ENCODE assay signal across 1 cellular context in genomic region chr14:91323671-91324605, GRCh38.
TF ChIP-seq lines count a peak whose summit lies in the region.

No MANE protein-coding gene starts in this region.

TF ChIP-seq in GM12878, 131 proteins besides CTCF, POLR2A, EP300 and RAD21 (continued from another document and continues in another):
- TF ChIP-seq ZBTB40 (IDR thresholded peaks at IDR 0.05; ENCODE audit: borderline replicate concordance) (peak; percentile 53; the same call in 1 of the 2 replicates), HDGF (IDR thresholded peaks at IDR 0.05) (0 out of 2 replicates have a peak, but pooled peaks have one; percentile 68), ZBTB11 (CRISPR knock-in tag; IDR thresholded peaks at IDR 0.05) (no peak), NBN (IDR thresholded peaks at IDR 0.05) (peak; percentile 91), BMI1 (IDR thresholded peaks at IDR 0.05; ENCODE audit: borderline replicate concordance) (no peak; the same call in 1 of the 2 replicates), NFIC (IDR thresholded peaks at IDR 0.05; ENCODE audit: low read depth, low read length) (peak; percentile 75), YY1 (IDR thresholded peaks at IDR 0.05; ENCODE audit: low read depth, low read length) (peak; percentile 91), NFYA (IDR thresholded peaks at IDR 0.05; ENCODE audit: borderline replicate concordance, low read depth, low read length) (no peak), NR2F1 (conservative IDR thresholded peaks at IDR 0.05) (0 out of 2 replicates have a peak, but pooled peaks have one; percentile 38), MAX (IDR thresholded peaks at IDR 0.05; ENCODE audit: low read depth, low read length) (peak; percentile 75; the same call in 1 of the 2 replicates), SUPT20H (IDR thresholded peaks at IDR 0.05; ENCODE audit: borderline replicate concordance, control insufficient read depth, low read depth, low read length) (no peak), CHD4 (IDR thresholded peaks at IDR 0.05) (no peak), IRF5 (IDR thresholded peaks at IDR 0.05; ENCODE audit: borderline replicate concordance) (no peak), CBX3 (IDR thresholded peaks at IDR 0.05; ENCODE audit: borderline replicate concordance, low read depth) (no peak), IRF4 (IDR thresholded peaks at IDR 0.05; ENCODE audit: low read depth, low read length) (0 out of 2 replicates have a peak, but pooled peaks have one; percentile 1), MTA2 (IDR thresholded peaks at IDR 0.05; ENCODE audit: low read depth) (peak; percentile 60; the same call in 1 of the 2 replicates), PKNOX1 (IDR thresholded peaks at IDR 0.05) (peak; percentile 64; the same call in 1 of the 2 replicates), TARDBP (IDR thresholded peaks at IDR 0.05; ENCODE audit: borderline replicate concordance) (no peak), CREB1 (IDR thresholded peaks at IDR 0.05; ENCODE audit: low read depth) (peak; percentile 49; the same call in 1 of the 2 replicates), CHD1 (IDR thresholded peaks at IDR 0.05; ENCODE audit: low read depth, low read length) (no peak), STAT1 (conservative IDR thresholded peaks at IDR 0.05) (0 out of 2 replicates have a peak, but pooled peaks have one; percentile 20), CEBPZ (IDR thresholded peaks at IDR 0.05; ENCODE audit: low read depth, low read length) (no peak), TBL1XR1 (IDR thresholded peaks at IDR 0.05; ENCODE audit: low read depth, low read length) (0 out of 2 replicates have a peak, but pooled peaks have one; percentile 56), SMAD5 (IDR thresholded peaks at IDR 0.05; ENCODE audit: low read depth) (no peak), TCF3 (IDR thresholded peaks at IDR 0.05; ENCODE audit: borderline replicate concordance, insufficient read depth, low read depth, low read length) (no peak), CUX1 (IDR thresholded peaks at IDR 0.05; ENCODE audit: insufficient replicate concordance, low read depth, low read length) (no peak), ZNF207 (IDR thresholded peaks at IDR 0.05; ENCODE audit: borderline replicate concordance) (peak; percentile 14; the same call in 1 of the 2 replicates), HDAC2 (IDR thresholded peaks at IDR 0.05) (no peak), CEBPB (IDR thresholded peaks at IDR 0.05; ENCODE audit: borderline replicate concordance in 1 of 2, low read depth in 2 of 2, low read length in 2 of 2) (no peak), KLF5 (IDR thresholded peaks at IDR 0.05; ENCODE audit: partially characterized antibody) (no peak), CBFB (IDR thresholded peaks at IDR 0.05; ENCODE audit: low read depth) (no peak), SMC3 (IDR thresholded peaks at IDR 0.05; ENCODE audit: borderline replicate concordance, low read length) (peak; percentile 95), TCF7 (IDR thresholded peaks at IDR 0.05; ENCODE audit: borderline replicate concordance) (no peak)
